8 cellular contexts compared by ENCODE assay signal in the genomic region with DNA sequence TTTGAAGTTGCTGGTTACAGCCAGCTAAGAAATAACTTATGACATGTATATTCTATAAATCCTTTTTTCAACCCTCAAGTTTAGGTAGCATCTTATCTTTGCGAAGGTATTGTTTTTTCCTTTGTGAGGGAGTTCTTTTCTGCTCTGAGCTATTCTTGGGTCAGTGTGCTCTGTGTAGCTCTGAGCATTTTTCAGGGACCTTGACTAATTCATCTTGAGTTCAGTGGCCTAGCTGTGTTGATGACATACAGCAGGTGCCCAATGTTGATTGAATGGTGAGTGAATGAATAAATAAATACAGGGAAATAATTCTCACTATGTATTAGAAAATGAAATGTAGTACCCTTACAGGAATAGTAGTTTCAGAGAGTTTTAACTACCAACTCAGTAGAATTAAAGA.
"Had no signal": no experiment of that assay in that cellular context is flagged by ENCODE, and none has a peak within 500 bp of the region (broad histone marks: within the 10 kb centered on the region; RNA-seq: fewer than 3 reads in every experiment).

No MANE protein-coding gene starts in this region.

- H3K4me3 ChIP-seq: K562 had no signal

- H3K27me3 Mint-ChIP-seq: IgD-negative memory B cell had no signal

- DNase-seq: IMR-90, KBM-7, KG1 had no signal

- H3K36me3 Mint-ChIP-seq: IgD-negative memory B cell had no signal

- H3K4me1 Mint-ChIP-seq: IgD-negative memory B cell had no signal

- FAIRE-seq: HepG2, HTR-8/SVneo, K562 had no signal

- H3K27ac ChIP-seq: HL-60 had no signal

- H3K27ac Mint-ChIP-seq: IgD-negative memory B cell had no signal

- H3K4me3 Mint-ChIP-seq: IgD-negative memory B cell had no signal

- ATAC-seq: HepG2, K562 had no signal
